Comparison of ENCODE assay signal across 8 cellular contexts in the genomic region with DNA sequence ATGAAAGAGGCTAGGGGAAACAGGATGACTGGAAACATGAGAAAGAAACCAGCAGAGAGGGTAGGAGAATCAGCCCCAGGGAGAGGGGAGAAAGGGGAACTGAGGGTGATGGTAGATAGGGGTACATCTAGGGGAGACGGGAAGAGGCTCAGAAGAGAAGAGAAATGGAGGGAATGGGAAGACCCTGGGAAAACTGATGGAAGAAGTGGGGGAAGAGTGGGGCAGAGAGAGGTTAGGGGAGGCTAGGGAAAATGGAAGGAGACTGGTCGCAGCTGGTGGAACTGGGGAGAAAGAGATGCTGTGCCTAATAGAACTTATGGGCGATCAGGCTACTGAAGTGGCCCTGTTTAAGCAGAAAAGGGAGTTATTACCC. TPM values are rescaled to one million over a fixed set of nuclear protein-coding genes. Genes with fewer than 3 reads are reported as not detected.
A peak's percentile ranks its signal among the peaks of the same experiment; 100 is the strongest.
DNase-seq lines count a peak whose midpoint lies in the region; ATAC-seq and TF ChIP-seq lines count a peak whose summit lies in the region.

No MANE protein-coding gene starts in this region.

- TF ChIP-seq POLR2A in ovary (IDR thresholded peaks at IDR 0.05) = no peak

- H3K27ac ChIP-seq in RWPE1 (peak overlapping the region; percentile 84), ovary (peak overlapping the region in 1 of 2 donors; percentile 66)

- H3K27me3 Mint-ChIP-seq in CD14-positive monocyte (ENCODE audit: low read depth in 3 of 3) = peaks cover 0 to 16% (median 4%) of the 10 kb centered on the region in 3 donors

- H3K27ac Mint-ChIP-seq in CD14-positive monocyte = peak overlapping the region in 2 of 7 donors; percentile 34 to 59

- H3K4me1 Mint-ChIP-seq in CD14-positive monocyte = peaks cover 13% of the 10 kb centered on the region

- peaks cover 2% of the 10 kb centered on the region for H3K4me1 ChIP-seq in ovary (ENCODE audit: insufficient read depth)

- CTCF ChIA-PET in RWPE1 (lab: Yijun Ruan, JAX) = interaction anchor here (0.5 to 1.0 kb wide), 2 partner anchors 38 to 76 kb away, joined by 3 read pairs; no protein-coding TSS in a partner anchor

- no peak for DNase-seq in CD14-positive monocyte (ENCODE audit: low spot score)
- DNase-seq in RWPE1 (ENCODE audit: low spot score) = no peak
- no peak for DNase-seq in epithelial cell of esophagus (ENCODE audit: low read depth)
- DNase-seq in ovary = no peak
- no peak for DNase-seq in cortex of kidney (lab: John Stamatoyannopoulos, UW)
- no peak for DNase-seq in retina
- DNase-seq in stimulated activated CD4-positive, alpha-beta T cell treated with anti-CD3 and anti-CD28 coated beads, Interleukin-12 subunit alpha, Interleukin-12 subunit beta, amount 100 ng/mL, for 4 hours = no peak

- H3K36me3 Mint-ChIP-seq in CD14-positive monocyte = peaks cover 0 to 8% of the 10 kb centered on the region in 2 donors

- no peaks in the 10 kb centered on the region for H3K36me3 ChIP-seq in ovary

- H3K4me3 ChIP-seq in epithelial cell of esophagus (ENCODE audit: low read length) (peak overlapping the region; percentile 55), ovary (peak overlapping the region; percentile 33)

- no peak for TF ChIP-seq EP300 in ovary (IDR thresholded peaks at IDR 0.05)

- H3K27me3 ChIP-seq in ovary = no peaks in the 10 kb centered on the region

- intact Hi-C loops in CD14-positive monocyte (cut with micrococcal nuclease) = no loop called here
- intact Hi-C loops in ovary (cut with DNase I) = loop anchor here in 1 of 4 donors (5.0 kb wide), 1 partner anchor 715 kb away; no protein-coding TSS in a partner anchor

- TF ChIP-seq CTCF in CD14-positive monocyte (IDR thresholded peaks at IDR 0.05) = no peak
- no peak for TF ChIP-seq CTCF in RWPE1 (conservative IDR thresholded peaks at IDR 0.05; ENCODE audit: low read depth)
- TF ChIP-seq CTCF in epithelial cell of esophagus (IDR thresholded peaks at IDR 0.05; ENCODE audit: insufficient read depth, low read depth, low read length, missing control alignments) = no peak
- TF ChIP-seq CTCF in ovary (IDR thresholded peaks at IDR 0.05) = no peak

- H3K9me3 ChIP-seq in ovary = no peaks in the 10 kb centered on the region

- POLR2A ChIA-PET in RWPE1 (lab: Yijun Ruan, JAX; ENCODE audit: low non-redundant PET) = no interaction called here

- peaks cover 0 to 8% (median 2%) of the 10 kb centered on the region in 7 donors for H3K9me3 Mint-ChIP-seq in CD14-positive monocyte

- WGBS in ovary, 3 donors = 74 to 79% (median 75%) methylated on average over 3 of the region's 3 CpGs

- peak overlapping the region; percentile 75 to 83 for H3K4me3 Mint-ChIP-seq in CD14-positive monocyte

- no peak for ATAC-seq in GM21381 (IDR thresholded peaks at IDR 0.05; ENCODE audit: unreplicated experiment)

RNA-seq across cellular contexts. Expression of gene PROCR, which starts 0.5 kb away (rescaled TPM):
- polyA plus RNA-seq in CD14-positive monocyte = under 1 TPM; 0.43 to 0.90 TPM
- 10 to 100 TPM in 6 of 7 donors, 1 to 10 TPM in 1; 9.1 to 38.4 (median 17.5) TPM for total RNA-seq in ovary
- polyA plus RNA-seq in ovary = 10 to 100 TPM; 24.9 to 40.2 TPM

RNA-seq across cellular contexts. Expression of gene EDEM2, which starts 25.3 kb away (rescaled TPM):
- polyA plus RNA-seq in CD14-positive monocyte = 10 to 100 TPM; 75.6 to 86.1 TPM
- 10 to 100 TPM in 5 of 7 donors, 1 to 10 TPM in 2; 6.4 to 14.9 (median 13.4) TPM for total RNA-seq in ovary
- polyA plus RNA-seq in ovary = 10 to 100 TPM; 10.3 to 19.4 TPM

RNA-seq across cellular contexts. Expression of gene MMP24, which starts 54.1 kb away (rescaled TPM):
- under 1 TPM in 1 of 2 donors, not detected in 1; 0.14 TPM for polyA plus RNA-seq in CD14-positive monocyte
- total RNA-seq in ovary = 10 to 100 TPM in 1 of 7 donors, 1 to 10 TPM in 2, under 1 TPM in 4; 0.20 to 10.8 (median 0.67) TPM
- polyA plus RNA-seq in ovary = under 1 TPM; 0.55 to 0.81 TPM

Comparison
In these comparisons a context has a peak if more than half of its experiments do, and no peak if none do; other contexts are left out.
1. RNA of gene PROCR, which starts 0.5 kb away (polyA plus RNA-seq): 24.9 to 40.2 TPM in ovary; 0.43 to 0.90 TPM in CD14-positive monocyte; every median in the first group is over 10 times any median in the second.